ENCODE assay signal across 18 cellular contexts in genomic region chr12:110666892-110667291, GRCh38.
"Had no signal": no experiment of that assay in that cellular context is flagged by ENCODE, and none has a peak within 500 bp of the region (broad histone marks: within the 10 kb centered on the region; RNA-seq: fewer than 3 reads in every experiment).

No MANE protein-coding gene starts in this region.

- H3K4me1 ChIP-seq: body of pancreas, foreskin keratinocyte, prostate gland had no signal

- FAIRE-seq: colon, keratinocyte had no signal

- H3K36me3 ChIP-seq: prostate gland, right atrium auricular region, WERI-Rb-1 had no signal

- H3K9me3 ChIP-seq: body of pancreas, prostate gland had no signal

- H3K27ac ChIP-seq: body of pancreas, foreskin keratinocyte, prostate gland, right atrium auricular region, WERI-Rb-1 had no signal

- H3K4me3 ChIP-seq: body of pancreas, prostate gland, right atrium auricular region had no signal

- H3K4me1 Mint-ChIP-seq: neural crest cell had no signal

- DNase-seq: activated CD4-positive, alpha-beta T cell treated with anti-CD3 and anti-CD28 coated beads, Interleukin-2, amount 50 U/mL, for 4 hours; activated naive CD8-positive, alpha-beta T cell treated with anti-CD3 and anti-CD28 coated beads, Interleukin-2, amount 10 ng/mL, durations not matched to agents 7 days and 5 days; activated T-cell treated with anti-CD3 and anti-CD28 coated beads for 4 hours; body of pancreas; caudate nucleus; foreskin keratinocyte; head of caudate nucleus; midbrain; stimulated activated CD4-positive, alpha-beta T cell treated with anti-CD3 and anti-CD28 coated beads, Interleukin-2, amount 100 ng/mL, for 48 hours; T-helper 2 cell; WERI-Rb-1 had no signal

- H3K4me3 Mint-ChIP-seq: activated naive CD8-positive, alpha-beta T cell treated with anti-CD3 and anti-CD28 coated beads, Interleukin-2, amount 10 ng/mL, durations not matched to agents 7 days and 5 days; activated T-helper 1 cell treated with anti-CD3 and anti-CD28 coated beads, Interleukin-12 subunit alpha, Interleukin-12 subunit beta, Interleukin-2, Interleukin-4 antibody, amounts not matched to agents 30 ng/mL and 10 ng/mL and 1 ng/mL, durations not matched to agents 14 hours and 24 hours and 36 hours; neural crest cell had no signal

- H3K27me3 ChIP-seq: body of pancreas, right atrium auricular region had no signal

- ATAC-seq: body of pancreas, foreskin keratinocyte, left lobe of liver had no signal

- H3K27me3 Mint-ChIP-seq: activated naive CD8-positive, alpha-beta T cell treated with anti-CD3 and anti-CD28 coated beads, Interleukin-2, amount 10 ng/mL, durations not matched to agents 7 days and 5 days had no signal

- H3K27ac Mint-ChIP-seq: activated naive CD8-positive, alpha-beta T cell treated with anti-CD3 and anti-CD28 coated beads, Interleukin-2, amount 10 ng/mL, durations not matched to agents 7 days and 5 days; activated T-helper 1 cell treated with anti-CD3 and anti-CD28 coated beads, Interleukin-12 subunit alpha, Interleukin-12 subunit beta, Interleukin-2, Interleukin-4 antibody, amounts not matched to agents 30 ng/mL and 10 ng/mL and 1 ng/mL, durations not matched to agents 14 hours and 24 hours and 36 hours had no signal
